In genomic region chr10:102046095-102046494, GRCh38 we compare ENCODE assay signal across 1 cellular context.
TF ChIP-seq lines count a peak whose summit lies in the region.

No MANE protein-coding gene starts in this region.

TF ChIP-seq in WTC11, 78 proteins besides CTCF, POLR2A, EP300 and RAD21 (continued from another document):
- TF ChIP-seq ZNF219 (CRISPR knock-in tag; IDR thresholded peaks at IDR 0.05; ENCODE audit: borderline replicate concordance) = no peak
- no peak for TF ChIP-seq ARID4B (CRISPR knock-in tag; IDR thresholded peaks at IDR 0.05; ENCODE audit: borderline replicate concordance)
- no peak for TF ChIP-seq OVOL2 (CRISPR knock-in tag; IDR thresholded peaks at IDR 0.05; ENCODE audit: borderline replicate concordance)
- TF ChIP-seq CREM (CRISPR knock-in tag; IDR thresholded peaks at IDR 0.05) = no peak
- no peak for TF ChIP-seq MAX (CRISPR knock-in tag; IDR thresholded peaks at IDR 0.05)
- no peak for TF ChIP-seq ZNF396 (CRISPR knock-in tag; IDR thresholded peaks at IDR 0.05; ENCODE audit: borderline replicate concordance)
